Comparison of ENCODE assay signal across 8 cellular contexts in the genomic region with DNA sequence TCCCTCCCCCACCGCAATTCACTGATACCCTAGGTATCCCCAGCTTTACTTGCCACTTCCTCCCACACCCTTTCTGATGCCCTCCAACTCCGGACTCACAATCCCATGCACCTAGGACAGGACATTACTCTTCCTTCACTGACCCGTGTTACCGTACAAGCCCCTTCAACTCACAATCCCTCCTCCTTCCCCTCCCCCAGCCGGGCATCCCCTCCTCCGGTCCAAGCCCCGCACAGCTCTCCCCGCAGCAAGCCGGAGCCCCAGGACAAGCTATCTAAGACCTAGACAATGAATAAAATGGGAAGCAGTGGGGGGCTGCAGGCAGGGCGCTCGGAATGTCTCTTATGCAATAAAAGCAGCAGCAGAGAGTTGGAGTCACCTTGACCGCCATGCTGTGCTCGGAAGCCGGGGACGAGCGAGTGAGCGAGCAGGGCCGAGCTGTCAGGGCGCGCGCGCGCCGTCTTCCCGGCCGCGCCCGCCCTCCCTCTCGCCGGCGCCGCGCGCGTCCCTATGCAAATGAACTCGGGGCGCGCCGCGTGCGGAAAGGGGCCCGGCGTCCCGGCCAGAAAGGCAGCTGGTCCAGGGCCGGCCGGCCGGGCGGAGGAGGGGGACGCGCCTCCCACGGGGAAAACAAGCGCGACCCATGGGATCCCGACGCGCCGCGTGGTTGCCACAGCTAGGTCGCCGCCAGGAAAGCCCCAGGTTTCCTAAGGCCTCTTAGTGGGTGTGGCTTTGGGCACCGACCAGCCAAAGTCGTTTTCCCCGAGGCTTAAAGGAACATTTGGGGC. TPM values are rescaled to one million over a fixed set of nuclear protein-coding genes. Genes with fewer than 3 reads are reported as not detected.
A peak's percentile ranks its signal among the peaks of the same experiment; 100 is the strongest.
DNase-seq lines count a peak whose midpoint lies in the region; ATAC-seq and TF ChIP-seq lines count a peak whose summit lies in the region.

A gene with protein sequence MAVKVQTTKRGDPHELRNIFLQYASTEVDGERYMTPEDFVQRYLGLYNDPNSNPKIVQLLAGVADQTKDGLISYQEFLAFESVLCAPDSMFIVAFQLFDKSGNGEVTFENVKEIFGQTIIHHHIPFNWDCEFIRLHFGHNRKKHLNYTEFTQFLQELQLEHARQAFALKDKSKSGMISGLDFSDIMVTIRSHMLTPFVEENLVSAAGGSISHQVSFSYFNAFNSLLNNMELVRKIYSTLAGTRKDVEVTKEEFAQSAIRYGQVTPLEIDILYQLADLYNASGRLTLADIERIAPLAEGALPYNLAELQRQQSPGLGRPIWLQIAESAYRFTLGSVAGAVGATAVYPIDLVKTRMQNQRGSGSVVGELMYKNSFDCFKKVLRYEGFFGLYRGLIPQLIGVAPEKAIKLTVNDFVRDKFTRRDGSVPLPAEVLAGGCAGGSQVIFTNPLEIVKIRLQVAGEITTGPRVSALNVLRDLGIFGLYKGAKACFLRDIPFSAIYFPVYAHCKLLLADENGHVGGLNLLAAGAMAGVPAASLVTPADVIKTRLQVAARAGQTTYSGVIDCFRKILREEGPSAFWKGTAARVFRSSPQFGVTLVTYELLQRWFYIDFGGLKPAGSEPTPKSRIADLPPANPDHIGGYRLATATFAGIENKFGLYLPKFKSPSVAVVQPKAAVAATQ (minus strand): TSS at position 421 of the 788 bp plus-strand sequence. CDS start 30 bp downstream, at position 391.

- H3K27ac ChIP-seq in right atrium auricular region: peak within 1 kb of the TSS; percentile 80 to 83
- peak within 1 kb of the TSS; percentile 90 for H3K27ac ChIP-seq in psoas muscle

- H3K27me3 ChIP-seq in right atrium auricular region: no peaks in the 10 kb centered on the region
- H3K27me3 ChIP-seq in psoas muscle (ENCODE audit: insufficient read depth in 3 of 3, low read length in 2 of 3): no peaks in the 10 kb centered on the region

- no peaks in the 10 kb centered on the region for H3K36me3 ChIP-seq in right atrium auricular region
- H3K36me3 ChIP-seq in psoas muscle (ENCODE audit: insufficient read depth in 1 of 2, low read depth in 1 of 2): peaks cover 0 to 4% of the 10 kb centered on the region in 2 donors

- H3K4me3 ChIP-seq in right atrium auricular region (peak within 1 kb of the TSS; percentile 62 to 75), psoas muscle (peak within 1 kb of the TSS; percentile 87)

- TF ChIP-seq CTCF in GM13976 (IDR thresholded peaks at IDR 0.05; ENCODE audit: borderline replicate concordance, control extremely low read depth, extremely low read depth, insufficient read depth, missing control alignments) (no peak), right atrium auricular region (IDR thresholded peaks at IDR 0.05) (no peak), psoas muscle (IDR thresholded peaks at IDR 0.05) (no peak)

- peak; percentile 95 for DNase-seq in GM13976 (ENCODE audit: low spot score)
- DNase-seq in NCI-H1436 treated with DMSO at 0.1 percent for 48 hours (lab: John Stamatoyannopoulos, UW): peak; percentile 40
- DNase-seq in T-helper 2 cell: peak; percentile 43 to 89 (median 50)
- peak in 54 of 56 donors; percentile 8 to 80 (median 58) for DNase-seq in amygdala (lab: John Stamatoyannopoulos, UW)
- peak; percentile 74 for DNase-seq in right atrium auricular region (ENCODE audit: low spot score)
- peak; percentile 87 to 92 for DNase-seq in psoas muscle
- peak; percentile 76 for DNase-seq in ureter (ENCODE audit: low spot score)

- H3K9me3 ChIP-seq in right atrium auricular region (no peaks in the 10 kb centered on the region), psoas muscle (no peaks in the 10 kb centered on the region)

- H3K4me1 ChIP-seq in right atrium auricular region: peaks cover 0 to 6% of the 10 kb centered on the region in 2 donors
- H3K4me1 ChIP-seq in psoas muscle: peaks cover 15% of the 10 kb centered on the region

- WGBS in psoas muscle, 3 donors: 0 to 1% (median 0%) methylated on average over 50 to 63 of the region's 63 CpGs

- intact Hi-C loops in psoas muscle (cut with DNase I): loop anchor here in 1 of 2 donors (2.0 to 5.0 kb wide), 2 partner anchors 29 to 108 kb away; a partner anchor contains a TSS

- ATAC-seq in HG02763 (IDR thresholded peaks at IDR 0.05; ENCODE audit: unreplicated experiment) (peak; percentile 90), psoas muscle (peak; percentile 95 to 97 (median 96))

- in situ Hi-C loops in GM13976 (cut with MboI; ENCODE audit: low sequenced_read_pairs, unreplicated experiment): no loop called here

RNA-seq across cellular contexts. Expression of the gene that starts here (rescaled TPM):
- total RNA-seq in right atrium auricular region: 100 to 1,000 TPM in 1 of 2 donors, 10 to 100 TPM in 1; 75.0 to 106 TPM
- 10 to 100 TPM; 59.9 to 83.6 (median 70.3) TPM for total RNA-seq in psoas muscle
- 10 to 100 TPM; 19.1 to 66.5 (median 46.3) TPM for polyA plus RNA-seq in psoas muscle
- 36.7 TPM for total RNA-seq in ureter

Comparison
In these comparisons a context has a peak if more than half of its experiments do, and no peak if none do; other contexts are left out.
1. Peak in every context shown above with its lines: DNase-seq, ATAC-seq, H3K4me3 ChIP-seq and H3K27ac ChIP-seq.
2. DNase-seq: peak in every context shown above with its lines; median percentile 95 in GM13976; 90 in psoas muscle; 76 in ureter; 74 in right atrium auricular region; 58 in amygdala; 50 in T-helper 2 cell; 40 in NCI-H1436 treated with DMSO at 0.1 percent for 48 hours.